ENCODE assay signal across 28 cellular contexts in genomic region chr19:45539460-45539859, GRCh38. TPM values are rescaled to one million over a fixed set of nuclear protein-coding genes. Genes with fewer than 3 reads are reported as not detected.
"Had no signal": no experiment of that assay in that cellular context is flagged by ENCODE, and none has a peak within 500 bp of the region (broad histone marks: within the 10 kb centered on the region; RNA-seq: fewer than 3 reads in every experiment).

No MANE protein-coding gene starts in this region.

- H3K9me3 ChIP-seq: mucosa of descending colon, right atrium auricular region, stomach, tibial artery had no signal

- H3K27ac ChIP-seq: neural progenitor cell, parathyroid adenoma, right atrium auricular region, stomach, tibial artery had no signal

- DNase-seq: cerebellar nuclear complex; cortex of kidney; effector memory CD8-positive, alpha-beta T cell; hypothalamus; immature natural killer cell; islet precursor cell; kidney glomerular epithelial cell; mesenchymal stem cell; naive B cell; stimulated activated CD4-positive, alpha-beta T cell treated with anti-CD3 and anti-CD28 coated beads, Interleukin-2, amount 100 ng/mL, for 24 hours; stimulated activated CD4-positive, alpha-beta T cell treated with anti-CD3 and anti-CD28 coated beads, Interleukin-4, amount 100 ng/mL, for 24 hours; stimulated activated naive CD4-positive, alpha-beta T cell treated with Interleukin-2 at 50 U/mL for 16 hours; stomach; tibial artery had no signal

- H3K9me3 Mint-ChIP-seq: effector memory CD8-positive, alpha-beta T cell; immature natural killer cell; natural killer cell treated with Interleukin-12 subunit alpha and Interleukin-12 subunit beta and Interleukin-15 and Interleukin-18, amount 100 ng/mL, for 72 hours; neural progenitor cell; stimulated activated effector memory CD8-positive, alpha-beta T cell treated with anti-CD3 and anti-CD28 coated beads, Interleukin-12 subunit alpha, Interleukin-12 subunit beta, amount 100 ng/mL, for 72 hours; type B pancreatic cell had no signal

- H3K4me1 ChIP-seq: neural progenitor cell, parathyroid adenoma, right atrium auricular region, tibial artery had no signal

- ATAC-seq: effector memory CD8-positive, alpha-beta T cell; left lobe of liver; mucosa of descending colon; natural killer cell treated with Interleukin-12 subunit alpha and Interleukin-12 subunit beta and Interleukin-15 and Interleukin-18, amount 100 ng/mL, for 72 hours; sciatic nerve; stimulated activated effector memory CD8-positive, alpha-beta T cell treated with anti-CD3 and anti-CD28 coated beads, Interleukin-12 subunit alpha, Interleukin-12 subunit beta, amount 100 ng/mL, for 72 hours had no signal

- H3K36me3 Mint-ChIP-seq: natural killer cell treated with Interleukin-12 subunit alpha and Interleukin-12 subunit beta and Interleukin-15 and Interleukin-18, amount 100 ng/mL, for 72 hours; stimulated activated effector memory CD8-positive, alpha-beta T cell treated with anti-CD3 and anti-CD28 coated beads, Interleukin-12 subunit alpha, Interleukin-12 subunit beta, amount 100 ng/mL, for 72 hours; type B pancreatic cell had no signal

- FAIRE-seq: endometrium, frontal cortex had no signal

- H3K27me3 Mint-ChIP-seq: effector memory CD8-positive, alpha-beta T cell; naive B cell; natural killer cell treated with Interleukin-12 subunit alpha and Interleukin-12 subunit beta and Interleukin-15 and Interleukin-18, amount 100 ng/mL, for 72 hours; progenitor cell of endocrine pancreas; type B pancreatic cell had no signal

- H3K4me2 ChIP-seq: neural progenitor cell had no signal

- H3K4me1 Mint-ChIP-seq: immature natural killer cell; mesothelial cell of epicardium; neural progenitor cell; stimulated activated effector memory CD8-positive, alpha-beta T cell treated with anti-CD3 and anti-CD28 coated beads, Interleukin-12 subunit alpha, Interleukin-12 subunit beta, amount 100 ng/mL, for 72 hours had no signal

- H3K27me3 ChIP-seq: neural progenitor cell, right atrium auricular region, stomach, tibial artery had no signal

- H3K36me3 ChIP-seq: neural progenitor cell, right atrium auricular region, stomach, tibial artery had no signal

- H3K27ac Mint-ChIP-seq: effector memory CD8-positive, alpha-beta T cell; immature natural killer cell; mesothelial cell of epicardium; natural killer cell treated with Interleukin-12 subunit alpha and Interleukin-12 subunit beta and Interleukin-15 and Interleukin-18, amount 100 ng/mL, for 72 hours; neural progenitor cell; progenitor cell of endocrine pancreas; stimulated activated effector memory CD8-positive, alpha-beta T cell treated with anti-CD3 and anti-CD28 coated beads, Interleukin-12 subunit alpha, Interleukin-12 subunit beta, amount 100 ng/mL, for 72 hours; type B pancreatic cell had no signal

- H3K4me3 Mint-ChIP-seq: effector memory CD8-positive, alpha-beta T cell; immature natural killer cell; mesothelial cell of epicardium; naive B cell; natural killer cell treated with Interleukin-12 subunit alpha and Interleukin-12 subunit beta and Interleukin-15 and Interleukin-18, amount 100 ng/mL, for 72 hours; neural progenitor cell; stimulated activated effector memory CD8-positive, alpha-beta T cell treated with anti-CD3 and anti-CD28 coated beads, Interleukin-12 subunit alpha, Interleukin-12 subunit beta, amount 100 ng/mL, for 72 hours; type B pancreatic cell had no signal

- H3K4me3 ChIP-seq: mucosa of descending colon, neural progenitor cell, right atrium auricular region, stomach, tibial artery had no signal

RNA-seq across cellular contexts. Expression of gene PPM1N, which starts 41.2 kb away (rescaled TPM):
- total RNA-seq: lung microvascular endothelial cell, progenitor cell of endocrine pancreas had no signal
